13 cellular contexts compared by ENCODE assay signal in genomic region chr10:86956841-86957448, GRCh38. TPM values are rescaled to one million over a fixed set of nuclear protein-coding genes. Genes with fewer than 3 reads are reported as not detected.
DNase-seq lines count a peak whose midpoint lies in the region; ATAC-seq and TF ChIP-seq lines count a peak whose summit lies in the region.
"Had no signal": no experiment of that assay in that cellular context is flagged by ENCODE, and none has a peak within 500 bp of the region (broad histone marks: within the 10 kb centered on the region; RNA-seq: fewer than 3 reads in every experiment).

No MANE protein-coding gene starts in this region.

- H3K4me3 ChIP-seq in Peyer's patch (peak overlapping the region in 2 of 4 donors; percentile 24 to 28), dorsolateral prefrontal cortex (peak overlapping the region in 38 of 59 donors; percentile 0 to 61 (median 29)), mesodermal cell (ENCODE audit: extremely low read depth, insufficient read depth, low read length, poor library complexity, severe bottlenecking) (peak overlapping the region; percentile 30), thoracic aorta (peak overlapping the region; percentile 29)

- 74 to 80% methylated on average over 7 of the region's 7 CpGs for WGBS in mesodermal cell (ENCODE audit: insufficient coverage in 2 of 2), 2 experiments

- TF ChIP-seq CTCF in Peyer's patch (IDR thresholded peaks at IDR 0.05) (no peak), dorsolateral prefrontal cortex (IDR thresholded peaks at IDR 0.05 in 54 of 56, conservative IDR thresholded peaks at IDR 0.05 in 2 of 56; ENCODE audit: low read depth in 1 of 56, partially characterized antibody in 56 of 56) (no peak), thoracic aorta (IDR thresholded peaks at IDR 0.05) (no peak)

- peak overlapping the region in 3 of 4 donors; percentile 36 to 71 (median 62) for H3K27ac ChIP-seq in Peyer's patch
- H3K27ac ChIP-seq in dorsolateral prefrontal cortex, result peak overlapping the region in 48 of 59 donors; percentile 22 to 88 (median 72)
- peak overlapping the region; percentile 29 for H3K27ac ChIP-seq in mesodermal cell (ENCODE audit: low read depth, low read length, severe bottlenecking)
- H3K27ac ChIP-seq in thoracic aorta, result peak overlapping the region; percentile 92 to 97

- no peaks in the 10 kb centered on the region for H3K27me3 ChIP-seq in Peyer's patch
- no peaks in the 10 kb centered on the region for H3K27me3 ChIP-seq in dorsolateral prefrontal cortex
- H3K27me3 ChIP-seq in thoracic aorta (replicated peaks; ENCODE audit: insufficient read depth), result no peaks in the 10 kb centered on the region

- H3K36me3 ChIP-seq in Peyer's patch (no peaks in the 10 kb centered on the region), mesodermal cell (ENCODE audit: control insufficient read depth, insufficient read depth, low read length) (peaks cover 4% of the 10 kb centered on the region), thoracic aorta (no peaks in the 10 kb centered on the region)

- no peak for TF ChIP-seq POLR2A in Peyer's patch (IDR thresholded peaks at IDR 0.05)

- intact Hi-C loops in dorsolateral prefrontal cortex (cut with DNase I), result no loop called here

- H3K9me3 ChIP-seq in Peyer's patch (no peaks in the 10 kb centered on the region), mesodermal cell (ENCODE audit: control insufficient read depth, low read length) (peaks cover 20% of the 10 kb centered on the region), thoracic aorta (no peaks in the 10 kb centered on the region)

- ATAC-seq in thoracic aorta (ENCODE audit: insufficient number of reproducible peaks, low FRiP score, low read depth), result no peak
- ATAC-seq in HG02840 (IDR thresholded peaks at IDR 0.05; ENCODE audit: low FRiP score, unreplicated experiment), result no peak
- ATAC-seq: activated T-cell treated with anti-CD3 and anti-CD28 coated beads, Interleukin-2, amount 50 U/mL, for 72 hours had no signal

- DNase-seq in Peyer's patch (peak in 1 of 3 donors; percentile 15), dorsolateral prefrontal cortex (no peak), thoracic aorta (ENCODE audit: low spot score) (peak; percentile 2), NCI-H1092 (lab: John Stamatoyannopoulos, UW) (no peak)
- DNase-seq in stimulated activated CD4-positive, alpha-beta T cell treated with anti-CD3 and anti-CD28 coated beads, Interleukin-4, amount 100 ng/mL, for 24 hours, result no peak
- DNase-seq: activated T-cell treated with anti-CD3 and anti-CD28 coated beads, Interleukin-2, amount 50 U/mL, for 72 hours; CD4-positive, alpha-beta T cell; GOT3; NCI-H2171 treated with DMSO at 0.1 percent for 48 hours; stimulated activated CD4-positive, alpha-beta T cell treated with anti-CD3 and anti-CD28 coated beads, Interleukin-2, amount 100 ng/mL, for 24 hours had no signal

- H3K4me1 ChIP-seq in Peyer's patch (peaks cover 0 to 16% (median 0%) of the 10 kb centered on the region in 4 donors), mesodermal cell (ENCODE audit: control insufficient read depth, insufficient read depth, low read length, poor library complexity, severe bottlenecking) (peaks cover 55% of the 10 kb centered on the region), thoracic aorta (ENCODE audit: control insufficient read depth in 1 of 2, low read depth in 2 of 2) (peaks cover 64 to 89% of the 10 kb centered on the region in 2 donors)

RNA-seq across cellular contexts. Expression of gene MMRN2, which starts 0.5 kb away (rescaled TPM):
- total RNA-seq in Peyer's patch (10 to 100 TPM in 2 of 4 donors, 1 to 10 TPM in 2; 2.8 to 16.5 (median 12.6) TPM), dorsolateral prefrontal cortex (10 to 100 TPM in 57 of 120 experiments, 1 to 10 TPM in 63; 5.2 to 28.8 (median 9.8) TPM), thoracic aorta (10 to 100 TPM; 49.4 to 55.0 TPM)
- 46.3 TPM for polyA plus RNA-seq in mesodermal cell (2013, experiment 1 of 2)
- 27.6 TPM for polyA plus RNA-seq in mesodermal cell (2013, experiment 2 of 2)

RNA-seq across cellular contexts. Expression of gene SNCG, which starts 1.5 kb away (rescaled TPM):
- total RNA-seq in Peyer's patch (1 to 10 TPM in 2 of 4 donors, not detected in 2; 2.4 to 8.2 TPM), dorsolateral prefrontal cortex (100 to 1,000 TPM in 112 of 120 experiments, 10 to 100 TPM in 8; 59.9 to 383 (median 222) TPM), thoracic aorta (100 to 1,000 TPM in 1 of 2 donors, 10 to 100 TPM in 1; 50.9 to 167 TPM)
- polyA plus RNA-seq in mesodermal cell (2013, experiment 1 of 2), result 23.5 TPM
- polyA plus RNA-seq in mesodermal cell (2013, experiment 2 of 2), result 18.6 TPM
- total RNA-seq: activated T-cell treated with anti-CD3 and anti-CD28 coated beads, Interleukin-2, amount 50 U/mL, for 72 hours; CD4-positive, alpha-beta T cell had no signal

RNA-seq across cellular contexts. Expression of gene ADIRF, which starts 11.3 kb away (rescaled TPM):
- total RNA-seq in Peyer's patch (100 to 1,000 TPM in 3 of 4 donors, 10 to 100 TPM in 1; 86.6 to 605 (median 431) TPM), dorsolateral prefrontal cortex (100 to 1,000 TPM in 9 of 120 experiments, 10 to 100 TPM in 111; 10.9 to 181 (median 54.5) TPM), thoracic aorta (100 to 1,000 TPM; 318 to 644 TPM)
- polyA plus RNA-seq in mesodermal cell (2013, experiment 1 of 2), result 0.48 TPM
- not detected for polyA plus RNA-seq in mesodermal cell (2013, experiment 2 of 2)
- total RNA-seq: activated T-cell treated with anti-CD3 and anti-CD28 coated beads, Interleukin-2, amount 50 U/mL, for 72 hours; CD4-positive, alpha-beta T cell; G401 had no signal

Comparison
In these comparisons a context has a peak if more than half of its experiments do, and no peak if none do; other contexts are left out.
1. H3K27ac ChIP-seq: peak in every context shown above with its lines; median percentile 94 in thoracic aorta; 72 in dorsolateral prefrontal cortex; 62 in Peyer's patch; 29 in mesodermal cell.
2. RNA of gene SNCG, which starts 1.5 kb away (total RNA-seq): 59.9 to 383 TPM in dorsolateral prefrontal cortex and 50.9 to 167 TPM in thoracic aorta; 2.4 to 8.2 TPM in Peyer's patch; every median in the first group is over 4 times any median in the second.